ENCODE assay signal across 9 cellular contexts in genomic region chr17:13953871-13954270, GRCh38.
"Had no signal": no experiment of that assay in that cellular context is flagged by ENCODE, and none has a peak within 500 bp of the region (broad histone marks: within the 10 kb centered on the region; RNA-seq: fewer than 3 reads in every experiment).

No MANE protein-coding gene starts in this region.

- H3K4me3 ChIP-seq: breast epithelium, esophagus muscularis mucosa, lower lobe of right lung, thyroid gland, uterus had no signal

- DNase-seq: activated T-cell treated with anti-CD3 and anti-CD28 coated beads, Interleukin-2, amount 50 U/mL, for 1 hour; hippocampal formation; left cardiac atrium; lower lobe of right lung; naive B cell; thyroid gland; uterus had no signal
